25 cellular contexts compared by ENCODE assay signal in the genomic region with DNA sequence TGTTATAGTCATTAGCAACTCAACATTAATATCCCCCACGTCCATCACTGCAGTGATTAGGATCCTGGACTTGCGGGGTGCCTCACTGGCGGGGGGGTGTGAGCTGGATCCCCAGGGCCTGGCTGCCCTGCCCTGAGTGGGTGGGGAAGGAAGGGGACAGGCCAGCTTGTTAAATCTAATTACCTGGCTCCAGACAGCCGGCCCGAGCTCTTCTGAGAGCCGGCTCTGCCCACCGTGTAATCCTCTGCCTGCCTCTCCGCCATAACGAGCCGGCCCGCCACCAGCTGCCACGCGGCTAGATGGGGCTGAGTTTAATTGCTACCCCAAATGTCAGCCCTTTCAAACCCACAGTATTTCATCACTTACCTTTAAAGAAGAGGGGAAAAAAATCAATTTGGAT.
DNase-seq lines count a peak whose midpoint lies in the region; TF ChIP-seq lines count a peak whose summit lies in the region.
"Had no signal": no experiment of that assay in that cellular context is flagged by ENCODE, and none has a peak within 500 bp of the region (broad histone marks: within the 10 kb centered on the region; RNA-seq: fewer than 3 reads in every experiment).

No MANE protein-coding gene starts in this region.

- peaks cover 37% of the 10 kb centered on the region for H3F3A ChIP-seq in neural progenitor cell (ENCODE audit: low read depth)

- CTCF ChIA-PET in activated CD4-positive, alpha-beta T cell treated with anti-CD3 and anti-CD28 coated beads, Interleukin-2, amount 10 ng/mL, durations not matched to agents 7 days and 5 days (lab: Charles Lee): no interaction called here

- H4K20me1 ChIP-seq in neural progenitor cell (ENCODE audit: low read depth): no peaks in the 10 kb centered on the region

- H3K36me3 ChIP-seq in neural progenitor cell (no peaks in the 10 kb centered on the region), tibial artery (no peaks in the 10 kb centered on the region)
- H3K36me3 ChIP-seq: adrenal gland, neutrophil had no signal

- H3K27ac Mint-ChIP-seq in neural progenitor cell: peak overlapping the region; percentile 66
- H3K27ac Mint-ChIP-seq in activated CD4-positive, alpha-beta T cell treated with anti-CD3 and anti-CD28 coated beads, Interleukin-2, amount 10 ng/mL, durations not matched to agents 7 days and 5 days: no peak overlapping the region
- H3K27ac Mint-ChIP-seq: activated T-cell treated with anti-CD3 and anti-CD28 coated beads, Interleukin-2, amount 50 U/mL, for 24 hours; effector memory CD8-positive, alpha-beta T cell; T-cell; type B pancreatic cell had no signal

- H3K79me2 ChIP-seq in neural progenitor cell (ENCODE audit: low read depth): no peaks in the 10 kb centered on the region

- intact Hi-C loops in tibial artery (cut with DNase I; ENCODE audit: low total_unique reads): no loop called here

- DNase-seq in NCI-H1417 (lab: John Stamatoyannopoulos, UW) (peak in 2 of 3 experiments; percentile 33 to 67), NCI-H1417 treated with DMSO at 0.1 percent for 48 hours (lab: John Stamatoyannopoulos, UW) (no peak), NCI-H1694 (lab: John Stamatoyannopoulos, UW) (peak; percentile 60), NCI-H82 (lab: John Stamatoyannopoulos, UW) (peak; percentile 98), neural progenitor cell (ENCODE audit: low spot score) (peak; percentile 78), tibial artery (no peak), GM03348 (ENCODE audit: low spot score) (no peak)
- DNase-seq in activated CD4-positive, alpha-beta T cell treated with anti-CD3 and anti-CD28 coated beads, Interleukin-2, amount 10 ng/mL, durations not matched to agents 7 days and 5 days: no peak
- DNase-seq: 8988T; activated CD4-positive, CD25-positive, alpha-beta regulatory T cell treated with anti-CD3 and anti-CD28 coated beads, Interleukin-2, amount 50 U/mL, for 72 hours; activated CD8-positive, alpha-beta memory T cell treated with anti-CD3 and anti-CD28 coated beads for 24 hours; activated T-cell treated with anti-CD3 and anti-CD28 coated beads, Interleukin-2, amount 50 U/mL, for 24 hours; adrenal gland; AML-193; COR-L47; effector memory CD8-positive, alpha-beta T cell; NCI-H1048; NCI-H526 treated with DMSO at 0.1 percent for 48 hours; OCI-M1; SHP77; stimulated activated CD4-positive, alpha-beta T cell treated with anti-CD3 and anti-CD28 coated beads, Interleukin-4, amount 100 ng/mL, for 4 hours; T-cell had no signal

- peaks cover 15% of the 10 kb centered on the region for H3K27me3 Mint-ChIP-seq in neural progenitor cell (ENCODE audit: insufficient read depth, low read depth)
- H3K27me3 Mint-ChIP-seq in activated CD4-positive, alpha-beta T cell treated with anti-CD3 and anti-CD28 coated beads, Interleukin-2, amount 10 ng/mL, durations not matched to agents 7 days and 5 days: peaks cover 38% of the 10 kb centered on the region

- no peaks in the 10 kb centered on the region for H3K36me3 Mint-ChIP-seq in neural progenitor cell
- no peaks in the 10 kb centered on the region for H3K36me3 Mint-ChIP-seq in activated CD4-positive, alpha-beta T cell treated with anti-CD3 and anti-CD28 coated beads, Interleukin-2, amount 10 ng/mL, durations not matched to agents 7 days and 5 days (ENCODE audit: low read depth)
- H3K36me3 Mint-ChIP-seq: T-cell, type B pancreatic cell had no signal

- H2AFZ ChIP-seq in neural progenitor cell (replicated peaks): no peak overlapping the region

- TF ChIP-seq CTCF in neural progenitor cell (IDR thresholded peaks at IDR 0.05) (no peak), tibial artery (IDR thresholded peaks at IDR 0.05) (no peak)

- H3K9ac ChIP-seq in neural progenitor cell: no peak overlapping the region

- H3K4me3 Mint-ChIP-seq in neural progenitor cell: no peak overlapping the region
- no peak overlapping the region for H3K4me3 Mint-ChIP-seq in activated CD4-positive, alpha-beta T cell treated with anti-CD3 and anti-CD28 coated beads, Interleukin-2, amount 10 ng/mL, durations not matched to agents 7 days and 5 days
- H3K4me3 Mint-ChIP-seq: activated T-cell treated with anti-CD3 and anti-CD28 coated beads, Interleukin-2, amount 50 U/mL, for 24 hours; effector memory CD8-positive, alpha-beta T cell; T-cell; type B pancreatic cell had no signal

- H3K27ac ChIP-seq in neural progenitor cell (peak overlapping the region; percentile 95), tibial artery (no peak overlapping the region)
- H3K27ac ChIP-seq: adrenal gland, neutrophil had no signal

- H3K4me2 ChIP-seq in neural progenitor cell: peak overlapping the region; percentile 74

- no peaks in the 10 kb centered on the region for H3K9me3 Mint-ChIP-seq in neural progenitor cell
- no peaks in the 10 kb centered on the region for H3K9me3 Mint-ChIP-seq in activated CD4-positive, alpha-beta T cell treated with anti-CD3 and anti-CD28 coated beads, Interleukin-2, amount 10 ng/mL, durations not matched to agents 7 days and 5 days
- H3K9me3 Mint-ChIP-seq: activated T-cell treated with anti-CD3 and anti-CD28 coated beads, Interleukin-2, amount 50 U/mL, for 24 hours; effector memory CD8-positive, alpha-beta T cell; T-cell; type B pancreatic cell had no signal

- H3K4me1 ChIP-seq in neural progenitor cell (peaks cover 39% of the 10 kb centered on the region), tibial artery (no peaks in the 10 kb centered on the region)
- H3K4me1 ChIP-seq: adrenal gland had no signal

- POLR2A ChIA-PET in activated CD4-positive, alpha-beta T cell treated with anti-CD3 and anti-CD28 coated beads, Interleukin-2, amount 10 ng/mL, durations not matched to agents 7 days and 5 days (lab: Charles Lee): no interaction called here

- no peaks in the 10 kb centered on the region for H3K27me3 ChIP-seq in neural progenitor cell
- peaks cover 0 to 71% of the 10 kb centered on the region in 2 donors for H3K27me3 ChIP-seq in tibial artery

- H3K4me1 Mint-ChIP-seq in neural progenitor cell: peaks cover 24% of the 10 kb centered on the region
- no peaks in the 10 kb centered on the region for H3K4me1 Mint-ChIP-seq in activated CD4-positive, alpha-beta T cell treated with anti-CD3 and anti-CD28 coated beads, Interleukin-2, amount 10 ng/mL, durations not matched to agents 7 days and 5 days
- H3K4me1 Mint-ChIP-seq: T-cell had no signal

- H3K9me3 ChIP-seq in neural progenitor cell (ENCODE audit: low read depth) (no peaks in the 10 kb centered on the region), tibial artery (no peaks in the 10 kb centered on the region)
- H3K9me3 ChIP-seq: adrenal gland, neutrophil had no signal

- no peak overlapping the region for H3K4me3 ChIP-seq in neural progenitor cell
- H3K4me3 ChIP-seq in tibial artery: no peak overlapping the region
- H3K4me3 ChIP-seq: adrenal gland, lung had no signal

Comparison
In these comparisons a context has a peak if more than half of its experiments do, and no peak if none do; other contexts are left out.
1. DNase-seq: peak in NCI-H1417 (2 of 3), NCI-H1694 (single experiment), NCI-H82 (single experiment) and neural progenitor cell (single experiment); none in NCI-H1417 treated with DMSO at 0.1 percent for 48 hours (single experiment), activated CD4-positive, alpha-beta T cell treated with anti-CD3 and anti-CD28 coated beads, Interleukin-2, amount 10 ng/mL, durations not matched to agents 7 days and 5 days (single experiment), tibial artery (0 of 2) and GM03348 (single experiment).